Comparison of ENCODE assay signal across 1 cellular context in genomic region chr2:234163510-234163909, GRCh38.
TF ChIP-seq lines count a peak whose summit lies in the region.

No MANE protein-coding gene starts in this region.

TF ChIP-seq in SK-N-SH, 30 proteins besides CTCF, POLR2A, EP300 and RAD21 (continued from another document):
- TF ChIP-seq FOXM1 (IDR thresholded peaks at IDR 0.05; ENCODE audit: low read depth): no peak
- no peak for TF ChIP-seq RCOR1 (IDR thresholded peaks at IDR 0.05; ENCODE audit: low read length)
- no peak for TF ChIP-seq IRF3 (IDR thresholded peaks at IDR 0.05; ENCODE audit: low read depth, low read length)
- TF ChIP-seq TAF1 (IDR thresholded peaks at IDR 0.05; ENCODE audit: borderline replicate concordance, low read depth, low read length): no peak
- TF ChIP-seq NFIC (IDR thresholded peaks at IDR 0.05; ENCODE audit: borderline replicate concordance): no peak
- no peak for TF ChIP-seq PBX3 (IDR thresholded peaks at IDR 0.05)
- TF ChIP-seq TEAD4 (IDR thresholded peaks at IDR 0.05; ENCODE audit: borderline replicate concordance, insufficient read depth): no peak
- TF ChIP-seq ZBTB33 (IDR thresholded peaks at IDR 0.05; ENCODE audit: borderline replicate concordance, low read depth): no peak
- TF ChIP-seq FOSL2 (IDR thresholded peaks at IDR 0.05; ENCODE audit: borderline replicate concordance, low read depth): no peak
- TF ChIP-seq RXRA (IDR thresholded peaks at IDR 0.05; ENCODE audit: borderline replicate concordance, low read depth): no peak
